ENCODE assay signal across 18 cellular contexts in the genomic region with DNA sequence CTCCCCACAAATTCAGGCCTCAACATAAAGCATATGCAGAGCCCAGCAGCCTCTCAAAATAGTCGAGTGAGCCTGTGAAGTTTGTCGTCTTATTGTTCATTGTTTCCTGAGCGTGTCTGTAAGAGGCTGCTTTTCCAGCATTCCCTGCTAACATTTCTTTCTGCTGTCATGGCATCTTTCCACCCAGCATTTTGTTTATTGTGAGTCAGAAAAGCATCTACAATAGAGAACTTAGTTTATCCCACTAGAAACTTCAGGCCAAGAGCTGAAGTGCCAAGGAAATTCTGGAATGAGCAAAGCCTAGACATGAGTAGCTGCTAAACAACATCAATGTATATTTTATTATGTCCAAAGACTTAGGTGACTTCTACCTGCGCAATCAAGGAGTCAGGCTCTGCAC. TPM values are rescaled to one million over a fixed set of nuclear protein-coding genes. Genes with fewer than 3 reads are reported as not detected.
DNase-seq lines count a peak whose midpoint lies in the region; ATAC-seq, FAIRE-seq and TF ChIP-seq lines count a peak whose summit lies in the region.
"Had no signal": no experiment of that assay in that cellular context is flagged by ENCODE, and none has a peak within 500 bp of the region (broad histone marks: within the 10 kb centered on the region; RNA-seq: fewer than 3 reads in every experiment).

No MANE protein-coding gene starts in this region.

- peak; percentile 14 for DNase-seq in GM04504 (ENCODE audit: low read depth)
- DNase-seq in astrocyte (ENCODE audit: low read depth) = peak; percentile 56
- DNase-seq in fibroblast of pulmonary artery (ENCODE audit: low read depth) = peak; percentile 92
- DNase-seq in sciatic nerve (ENCODE audit: low spot score) = no peak
- DNase-seq in erythroblast (lab: John Stamatoyannopoulos, UW) = no peak
- no peak for DNase-seq in CD4-positive, alpha-beta memory T cell
- DNase-seq: activated CD4-positive, alpha-beta memory T cell treated with anti-CD3 and anti-CD28 coated beads, Interleukin-2, amount 10 ng/mL, durations not matched to agents 7 days and 5 days; DMS 273 treated with DMSO at 0.1 percent for 48 hours; H9; kidney; NCI-H2107; right lobe of liver; stimulated activated CD4-positive, alpha-beta T cell treated with anti-CD3 and anti-CD28 coated beads, Interleukin-2, amount 100 ng/mL, for 24 hours; SW 1271 had no signal

- no peaks in the 10 kb centered on the region for H3K36me3 Mint-ChIP-seq in astrocyte (ENCODE audit: low read depth, unreplicated experiment)
- H3K36me3 Mint-ChIP-seq in CD4-positive, alpha-beta memory T cell = no peaks in the 10 kb centered on the region

- no peak overlapping the region for H3K4me3 Mint-ChIP-seq in astrocyte (ENCODE audit: unreplicated experiment)
- H3K4me3 Mint-ChIP-seq in CD4-positive, alpha-beta memory T cell = no peak overlapping the region
- H3K4me3 Mint-ChIP-seq: activated CD4-positive, alpha-beta memory T cell treated with anti-CD3 and anti-CD28 coated beads, Interleukin-2, amount 10 ng/mL, durations not matched to agents 7 days and 5 days; activated T-helper 1 cell treated with anti-CD3 and anti-CD28 coated beads, Interleukin-12 subunit alpha, Interleukin-12 subunit beta, Interleukin-2, Interleukin-4 antibody, amounts not matched to agents 30 ng/mL and 10 ng/mL and 1 ng/mL, durations not matched to agents 14 hours and 24 hours and 36 hours; H9 had no signal

- peaks cover 18% of the 10 kb centered on the region for H3K4me1 Mint-ChIP-seq in astrocyte (ENCODE audit: low read depth, unreplicated experiment)
- H3K4me1 Mint-ChIP-seq in CD4-positive, alpha-beta memory T cell = no peaks in the 10 kb centered on the region
- H3K4me1 Mint-ChIP-seq: activated CD4-positive, alpha-beta memory T cell treated with anti-CD3 and anti-CD28 coated beads, Interleukin-2, amount 10 ng/mL, durations not matched to agents 7 days and 5 days had no signal

- ATAC-seq in sciatic nerve = peak; percentile 43
- no peak for ATAC-seq in GM19397 (IDR thresholded peaks at IDR 0.05; ENCODE audit: unreplicated experiment)
- ATAC-seq: right lobe of liver had no signal

- no peaks in the 10 kb centered on the region for H3K9me3 ChIP-seq in astrocyte (ENCODE audit: insufficient read depth, low read depth, low read length)
- H3K9me3 ChIP-seq in CD4-positive, alpha-beta memory T cell (ENCODE audit: control insufficient read depth in 1 of 2, low read length in 2 of 2) = no peaks in the 10 kb centered on the region
- H3K9me3 ChIP-seq: right lobe of liver had no signal

- H3K9me3 Mint-ChIP-seq in astrocyte (ENCODE audit: unreplicated experiment) = no peaks in the 10 kb centered on the region
- no peaks in the 10 kb centered on the region for H3K9me3 Mint-ChIP-seq in CD4-positive, alpha-beta memory T cell
- H3K9me3 Mint-ChIP-seq: activated CD4-positive, alpha-beta memory T cell treated with anti-CD3 and anti-CD28 coated beads, Interleukin-2, amount 10 ng/mL, durations not matched to agents 7 days and 5 days; activated T-helper 1 cell treated with anti-CD3 and anti-CD28 coated beads, Interleukin-12 subunit alpha, Interleukin-12 subunit beta, Interleukin-2, Interleukin-4 antibody, amounts not matched to agents 30 ng/mL and 10 ng/mL and 1 ng/mL, durations not matched to agents 14 hours and 24 hours and 36 hours; H9 had no signal

- intact Hi-C loops in sciatic nerve (cut with DNase I) = no loop called here
- intact Hi-C loops in CD4-positive, alpha-beta memory T cell (cut with micrococcal nuclease) = no loop called here

- no peak for TF ChIP-seq POLR2A in erythroblast (IDR thresholded peaks at IDR 0.05; ENCODE audit: low read length)

- no peak overlapping the region for H3K27ac Mint-ChIP-seq in astrocyte (ENCODE audit: unreplicated experiment)
- H3K27ac Mint-ChIP-seq in CD4-positive, alpha-beta memory T cell = no peak overlapping the region
- H3K27ac Mint-ChIP-seq: activated CD4-positive, alpha-beta memory T cell treated with anti-CD3 and anti-CD28 coated beads, Interleukin-2, amount 10 ng/mL, durations not matched to agents 7 days and 5 days; activated T-helper 1 cell treated with anti-CD3 and anti-CD28 coated beads, Interleukin-12 subunit alpha, Interleukin-12 subunit beta, Interleukin-2, Interleukin-4 antibody, amounts not matched to agents 30 ng/mL and 10 ng/mL and 1 ng/mL, durations not matched to agents 14 hours and 24 hours and 36 hours; H9 had no signal

- no peak overlapping the region for H3K9ac ChIP-seq in astrocyte (ENCODE audit: low read length)

- H2AFZ ChIP-seq in astrocyte (ENCODE audit: low read depth, low read length) = peak overlapping the region; percentile 6

- POLR2A ChIA-PET in CD4-positive, alpha-beta memory T cell (lab: Charles Lee; ENCODE audit: partially characterized antibody) = no interaction called here

- CTCF ChIA-PET in CD4-positive, alpha-beta memory T cell (lab: Charles Lee; ENCODE audit: partially characterized antibody) = no interaction called here

- no peak overlapping the region for H3K4me2 ChIP-seq in astrocyte (ENCODE audit: low read length)

- no peaks in the 10 kb centered on the region for H3K27me3 ChIP-seq in astrocyte (ENCODE audit: insufficient read depth, low read length)
- no peaks in the 10 kb centered on the region for H3K27me3 ChIP-seq in CD4-positive, alpha-beta memory T cell (ENCODE audit: insufficient read depth, low read length)
- H3K27me3 ChIP-seq: right lobe of liver had no signal

- no peak overlapping the region for H3K27ac ChIP-seq in astrocyte (ENCODE audit: low read depth, low read length)
- H3K27ac ChIP-seq in CD4-positive, alpha-beta memory T cell (ENCODE audit: low read depth, low read length) = no peak overlapping the region
- H3K27ac ChIP-seq: right lobe of liver had no signal

- no peaks in the 10 kb centered on the region for H3K36me3 ChIP-seq in astrocyte (ENCODE audit: insufficient read depth, low read length)
- no peaks in the 10 kb centered on the region for H3K36me3 ChIP-seq in CD4-positive, alpha-beta memory T cell (ENCODE audit: insufficient read depth, low read length)
- H3K36me3 ChIP-seq: right lobe of liver had no signal

- no peaks in the 10 kb centered on the region for H4K20me1 ChIP-seq in astrocyte (ENCODE audit: insufficient read depth, low read length)

- H3K4me1 ChIP-seq in astrocyte (ENCODE audit: insufficient read depth, low read length) = peaks cover 15% of the 10 kb centered on the region
- H3K4me1 ChIP-seq in CD4-positive, alpha-beta memory T cell (ENCODE audit: insufficient read depth, low read length) = no peaks in the 10 kb centered on the region

- H3K4me3 ChIP-seq in astrocyte (ENCODE audit: insufficient read depth, low read depth, low read length) (no peak overlapping the region), fibroblast of pulmonary artery (replicated peaks; ENCODE audit: low read depth, low read length) (no peak overlapping the region)
- H3K4me3 ChIP-seq in CD4-positive, alpha-beta memory T cell (ENCODE audit: low read length in 2 of 2) = no peak overlapping the region
- H3K4me3 ChIP-seq: right lobe of liver had no signal

- H3K79me2 ChIP-seq in astrocyte (ENCODE audit: insufficient read depth, low read length) = no peaks in the 10 kb centered on the region

- no peak for TF ChIP-seq CTCF in astrocyte (IDR thresholded peaks at IDR 0.05; ENCODE audit: insufficient read depth, low read depth, low read length)
- no peak for TF ChIP-seq CTCF in fibroblast of pulmonary artery (IDR thresholded peaks at IDR 0.05; ENCODE audit: low read length, missing control alignments)

- FAIRE-seq in astrocyte (lab: Jason Lieb, UNC) = no peak
- FAIRE-seq: endometrium, kidney, RCC 7860 had no signal

- H3K27me3 Mint-ChIP-seq in astrocyte (ENCODE audit: low read depth, unreplicated experiment) = no peaks in the 10 kb centered on the region
- H3K27me3 Mint-ChIP-seq in CD4-positive, alpha-beta memory T cell = peaks cover 7 to 12% of the 10 kb centered on the region in 2 donors

RNA-seq across cellular contexts. Expression of gene STAM2, which starts 46.3 kb away (rescaled TPM):
- total RNA-seq in astrocyte (33.8 and 35.3 TPM in 2 replicates), sciatic nerve (42.1 TPM)
- total RNA-seq in CD4-positive, alpha-beta memory T cell = 10 to 100 TPM; 20.9 to 25.3 TPM
- polyA plus RNA-seq in CD4-positive, alpha-beta memory T cell = 1 to 10 TPM; 2.9 to 4.2 TPM

Comparison
In these comparisons a context has a peak if more than half of its experiments do, and no peak if none do; other contexts are left out.
1. DNase-seq: peak in GM04504 (single experiment), astrocyte (single experiment) and fibroblast of pulmonary artery (single experiment); none in sciatic nerve (single experiment), erythroblast (0 of 2) and CD4-positive, alpha-beta memory T cell (0 of 5).